ENCODE assay signal across 8 cellular contexts in the genomic region with DNA sequence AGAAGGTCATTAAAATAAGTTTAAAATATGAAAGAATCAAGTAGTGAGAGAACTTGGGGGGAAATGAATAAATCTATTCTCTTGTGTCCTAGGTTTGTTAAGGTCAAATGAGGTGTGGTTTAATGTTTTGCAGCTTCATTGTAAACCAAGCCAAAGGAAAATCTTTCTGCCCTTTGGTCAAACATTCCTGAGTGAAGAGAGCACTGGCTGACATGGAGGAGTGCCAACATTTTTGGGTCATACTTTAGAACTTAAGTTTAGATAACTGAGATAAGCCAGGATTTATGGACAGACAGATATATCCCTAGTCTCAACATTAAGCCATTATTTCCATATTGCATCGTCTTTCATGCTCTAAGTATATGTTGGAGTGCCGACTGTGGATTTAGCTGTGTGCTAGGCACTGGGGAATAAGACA.
A peak's percentile ranks its signal among the peaks of the same experiment; 100 is the strongest.
DNase-seq lines count a peak whose midpoint lies in the region; ATAC-seq and TF ChIP-seq lines count a peak whose summit lies in the region.
"Had no signal": no experiment of that assay in that cellular context is flagged by ENCODE, and none has a peak within 500 bp of the region (broad histone marks: within the 10 kb centered on the region; RNA-seq: fewer than 3 reads in every experiment).

No MANE protein-coding gene starts in this region.

- peaks cover 21 to 35% of the 10 kb centered on the region in 2 donors for H3K4me1 ChIP-seq in thyroid gland
- H3K4me1 ChIP-seq in spleen, result peaks cover 0 to 5% (median 0%) of the 10 kb centered on the region in 6 donors

- 77 to 80% methylated on average over 2 of the region's 2 CpGs for WGBS in thyroid gland, 2 donors
- WGBS in spleen, 5 donors, result 88 to 94% (median 94%) methylated on average over 2 of the region's 2 CpGs

- H3K27ac ChIP-seq in thyroid gland, result peak overlapping the region in 1 of 3 donors; percentile 18
- no peak overlapping the region for H3K27ac ChIP-seq in spleen
- no peak overlapping the region for H3K27ac ChIP-seq in dorsolateral prefrontal cortex

- intact Hi-C loops in left ventricle myocardium superior (cut with micrococcal nuclease) (no loop called here), thyroid gland (cut with DNase I) (no loop called here), spleen (cut with DNase I; ENCODE audit: low total_unique reads) (no loop called here), dorsolateral prefrontal cortex (cut with DNase I) (no loop called here)
- intact Hi-C loops in activated CD4-positive, alpha-beta T cell treated with anti-CD3 and anti-CD28 coated beads for 36 hours (cut with DNase I, micrococcal nuclease), result no loop called here

- H3K4me3 ChIP-seq in thyroid gland (replicated peaks in 1 of 3) (no peak overlapping the region), spleen (no peak overlapping the region), dorsolateral prefrontal cortex (no peak overlapping the region)

- peaks cover 23% of the 10 kb centered on the region for H3K36me3 Mint-ChIP-seq in HFFc6 (ENCODE audit: low read depth)
- H3K36me3 Mint-ChIP-seq in WTC11, result peaks cover 16% of the 10 kb centered on the region
- H3K36me3 Mint-ChIP-seq in activated CD4-positive, alpha-beta T cell treated with anti-CD3 and anti-CD28 coated beads for 36 hours (ENCODE audit: low read depth), result no peaks in the 10 kb centered on the region

- TF ChIP-seq CTCF in HFFc6 (IDR thresholded peaks at IDR 0.05) (no peak), WTC11 (IDR thresholded peaks at IDR 0.05) (no peak), thyroid gland (IDR thresholded peaks at IDR 0.05) (no peak), spleen (IDR thresholded peaks at IDR 0.05 in 8 of 11, conservative IDR thresholded peaks at IDR 0.05 in 3 of 11) (no peak), dorsolateral prefrontal cortex (IDR thresholded peaks at IDR 0.05 in 54 of 56, conservative IDR thresholded peaks at IDR 0.05 in 2 of 56; ENCODE audit: low read depth in 1 of 56, partially characterized antibody in 56 of 56) (no peak)

- CTCF ChIA-PET in WTC11 (lab: Charles Lee), result no interaction called here
- CTCF ChIA-PET in activated CD4-positive, alpha-beta T cell treated with anti-CD3 and anti-CD28 coated beads for 36 hours (lab: Charles Lee), result no interaction called here

- no peaks in the 10 kb centered on the region; the same call in 1 of the 2 replicates for H3K27me3 Mint-ChIP-seq in HFFc6 (ENCODE audit: insufficient read depth)
- no peaks in the 10 kb centered on the region for H3K27me3 Mint-ChIP-seq in WTC11 (ENCODE audit: low read depth)
- peaks cover 7% of the 10 kb centered on the region for H3K27me3 Mint-ChIP-seq in activated CD4-positive, alpha-beta T cell treated with anti-CD3 and anti-CD28 coated beads for 36 hours
- H3K27me3 Mint-ChIP-seq: activated T-cell treated with anti-CD3 and anti-CD28 coated beads, Interleukin-2, amount 50 U/mL, for 24 hours had no signal

- H3K36me3 ChIP-seq in thyroid gland (no peaks in the 10 kb centered on the region), spleen (no peaks in the 10 kb centered on the region)

- no peaks in the 10 kb centered on the region for H3K9me3 ChIP-seq in thyroid gland
- H3K9me3 ChIP-seq in spleen, result peaks cover 0 to 7% (median 0%) of the 10 kb centered on the region in 8 donors

- H3K4me1 Mint-ChIP-seq in HFFc6 (ENCODE audit: low read depth) (peaks cover 67% of the 10 kb centered on the region), WTC11 (peaks cover 73% of the 10 kb centered on the region)
- no peaks in the 10 kb centered on the region for H3K4me1 Mint-ChIP-seq in activated CD4-positive, alpha-beta T cell treated with anti-CD3 and anti-CD28 coated beads for 36 hours

- peak; percentile 92 for DNase-seq in HFFc6
- no peak for DNase-seq in WTC11 (ENCODE audit: low spot score)
- DNase-seq in left ventricle myocardium superior, result no peak
- DNase-seq in thyroid gland, result peak; percentile 23 to 50
- DNase-seq in spleen, result no peak
- no peak for DNase-seq in dorsolateral prefrontal cortex
- no peak for DNase-seq in activated CD4-positive, alpha-beta T cell treated with anti-CD3 and anti-CD28 coated beads for 36 hours
- DNase-seq: activated T-cell treated with anti-CD3 and anti-CD28 coated beads, Interleukin-2, amount 50 U/mL, for 24 hours had no signal

- H3K27me3 ChIP-seq in thyroid gland (no peaks in the 10 kb centered on the region), spleen (replicated peaks in 1 of 7) (no peaks in the 10 kb centered on the region), dorsolateral prefrontal cortex (no peaks in the 10 kb centered on the region)

- TF ChIP-seq POLR2A in thyroid gland (IDR thresholded peaks at IDR 0.05), result no peak
- TF ChIP-seq POLR2A in spleen (IDR thresholded peaks at IDR 0.05), result no peak

- no peaks in the 10 kb centered on the region for H3K9me3 Mint-ChIP-seq in HFFc6
- H3K9me3 Mint-ChIP-seq in WTC11, result peaks cover 6% of the 10 kb centered on the region
- no peaks in the 10 kb centered on the region for H3K9me3 Mint-ChIP-seq in activated CD4-positive, alpha-beta T cell treated with anti-CD3 and anti-CD28 coated beads for 36 hours (ENCODE audit: low read depth)
- H3K9me3 Mint-ChIP-seq: activated T-cell treated with anti-CD3 and anti-CD28 coated beads, Interleukin-2, amount 50 U/mL, for 24 hours had no signal

- H3K27ac Mint-ChIP-seq in HFFc6 (peak overlapping the region; percentile 58), WTC11 (peak overlapping the region; percentile 84; the same call in 1 of the 2 replicates)
- no peak overlapping the region for H3K27ac Mint-ChIP-seq in activated CD4-positive, alpha-beta T cell treated with anti-CD3 and anti-CD28 coated beads for 36 hours
- H3K27ac Mint-ChIP-seq: activated T-cell treated with anti-CD3 and anti-CD28 coated beads, Interleukin-2, amount 50 U/mL, for 24 hours had no signal

- ATAC-seq in WTC11 (no peak), left ventricle myocardium superior (peak; percentile 57)
- ATAC-seq in activated CD4-positive, alpha-beta T cell treated with anti-CD3 and anti-CD28 coated beads for 36 hours, result no peak

- peak overlapping the region; percentile 35 for H3K4me3 Mint-ChIP-seq in HFFc6
- no peak overlapping the region for H3K4me3 Mint-ChIP-seq in WTC11
- H3K4me3 Mint-ChIP-seq in activated CD4-positive, alpha-beta T cell treated with anti-CD3 and anti-CD28 coated beads for 36 hours, result no peak overlapping the region
- H3K4me3 Mint-ChIP-seq: activated T-cell treated with anti-CD3 and anti-CD28 coated beads, Interleukin-2, amount 50 U/mL, for 24 hours had no signal

- POLR2A ChIA-PET in WTC11 (lab: Charles Lee), result no interaction called here
- POLR2A ChIA-PET in activated CD4-positive, alpha-beta T cell treated with anti-CD3 and anti-CD28 coated beads for 36 hours (lab: Charles Lee), result no interaction called here

TF ChIP-seq in WTC11, 78 proteins besides CTCF, POLR2A, EP300 and RAD21:
- TF ChIP-seq, protein P1, sequence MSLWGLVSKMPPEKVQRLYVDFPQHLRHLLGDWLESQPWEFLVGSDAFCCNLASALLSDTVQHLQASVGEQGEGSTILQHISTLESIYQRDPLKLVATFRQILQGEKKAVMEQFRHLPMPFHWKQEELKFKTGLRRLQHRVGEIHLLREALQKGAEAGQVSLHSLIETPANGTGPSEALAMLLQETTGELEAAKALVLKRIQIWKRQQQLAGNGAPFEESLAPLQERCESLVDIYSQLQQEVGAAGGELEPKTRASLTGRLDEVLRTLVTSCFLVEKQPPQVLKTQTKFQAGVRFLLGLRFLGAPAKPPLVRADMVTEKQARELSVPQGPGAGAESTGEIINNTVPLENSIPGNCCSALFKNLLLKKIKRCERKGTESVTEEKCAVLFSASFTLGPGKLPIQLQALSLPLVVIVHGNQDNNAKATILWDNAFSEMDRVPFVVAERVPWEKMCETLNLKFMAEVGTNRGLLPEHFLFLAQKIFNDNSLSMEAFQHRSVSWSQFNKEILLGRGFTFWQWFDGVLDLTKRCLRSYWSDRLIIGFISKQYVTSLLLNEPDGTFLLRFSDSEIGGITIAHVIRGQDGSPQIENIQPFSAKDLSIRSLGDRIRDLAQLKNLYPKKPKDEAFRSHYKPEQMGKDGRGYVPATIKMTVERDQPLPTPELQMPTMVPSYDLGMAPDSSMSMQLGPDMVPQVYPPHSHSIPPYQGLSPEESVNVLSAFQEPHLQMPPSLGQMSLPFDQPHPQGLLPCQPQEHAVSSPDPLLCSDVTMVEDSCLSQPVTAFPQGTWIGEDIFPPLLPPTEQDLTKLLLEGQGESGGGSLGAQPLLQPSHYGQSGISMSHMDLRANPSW (CRISPR knock-in tag; conservative IDR thresholded peaks at IDR 0.05; ENCODE audit: low read depth), result no peak

Comparison
In these comparisons a context has a peak if more than half of its experiments do, and no peak if none do; other contexts are left out.
1. DNase-seq: peak in HFFc6 (single experiment) and thyroid gland (2 of 2); none in WTC11 (single experiment), left ventricle myocardium superior (single experiment), spleen (single experiment), dorsolateral prefrontal cortex (0 of 10) and activated CD4-positive, alpha-beta T cell treated with anti-CD3 and anti-CD28 coated beads for 36 hours (single experiment).